1 cellular context compared by ENCODE assay signal in the genomic region with DNA sequence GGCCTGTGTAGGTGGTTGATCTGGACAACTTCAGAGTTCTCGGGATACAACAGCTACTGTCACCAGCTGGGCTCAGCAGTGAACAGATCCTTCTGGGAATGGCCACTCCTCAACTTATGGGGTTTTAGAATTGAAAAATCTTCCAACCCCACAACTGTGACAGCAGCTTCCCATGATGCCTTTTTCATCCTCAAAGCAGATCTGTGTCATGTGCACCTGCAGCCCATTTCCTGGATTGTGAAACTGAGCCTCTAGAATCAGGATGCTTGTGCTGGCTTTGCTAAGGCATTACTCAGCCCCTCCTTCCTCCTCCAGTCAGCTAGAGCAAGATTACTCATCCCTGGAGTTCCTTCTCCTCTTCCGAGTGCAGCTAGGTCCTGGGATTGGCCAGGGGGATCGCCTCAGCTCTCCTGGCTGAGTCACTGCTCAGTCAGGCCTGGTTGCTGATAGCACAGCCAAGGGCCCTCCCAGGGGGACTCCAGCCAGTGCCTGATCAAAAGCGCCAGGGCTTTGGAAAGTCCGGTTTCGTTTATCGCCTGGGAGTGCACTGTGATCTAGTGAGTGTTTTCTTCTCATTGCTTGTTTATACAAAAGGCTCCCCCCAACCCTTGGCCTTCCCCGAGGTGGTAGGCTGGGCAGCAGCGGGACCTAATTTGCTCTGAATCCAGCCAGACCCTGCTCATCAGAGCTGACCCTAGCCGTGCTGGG.
A peak's percentile ranks its signal among the peaks of the same experiment; 100 is the strongest.
TF ChIP-seq lines count a peak whose summit lies in the region.

No MANE protein-coding gene starts in this region.

TF ChIP-seq in HepG2, 621 proteins besides CTCF, POLR2A, EP300 and RAD21 (continued from another document):
- TF ChIP-seq MED8 (CRISPR knock-in tag; IDR thresholded peaks at IDR 0.05; ENCODE audit: insufficient replicate concordance) (no peak), NFE2 (CRISPR knock-in tag; IDR thresholded peaks at IDR 0.05) (peak; percentile 46; the same call in 1 of the 2 replicates), ZNF33B (CRISPR knock-in tag; IDR thresholded peaks at IDR 0.05) (peak; percentile 35; the same call in 1 of the 2 replicates), ZNF839 (CRISPR knock-in tag; IDR thresholded peaks at IDR 0.05; ENCODE audit: borderline replicate concordance) (peak; percentile 42; the same call in 1 of the 2 replicates), MAZ (IDR thresholded peaks at IDR 0.05; ENCODE audit: borderline replicate concordance, low read depth, low read length) (no peak), MAZ (CRISPR knock-in tag; IDR thresholded peaks at IDR 0.05; ENCODE audit: low read depth) (peak; percentile 55; the same call in 1 of the 2 replicates), KLF13 (CRISPR knock-in tag; IDR thresholded peaks at IDR 0.05) (peak; percentile 63; the same call in 1 of the 2 replicates), PHF8 (CRISPR knock-in tag; IDR thresholded peaks at IDR 0.05) (peak; percentile 63)
- TF ChIP-seq, protein P1, sequence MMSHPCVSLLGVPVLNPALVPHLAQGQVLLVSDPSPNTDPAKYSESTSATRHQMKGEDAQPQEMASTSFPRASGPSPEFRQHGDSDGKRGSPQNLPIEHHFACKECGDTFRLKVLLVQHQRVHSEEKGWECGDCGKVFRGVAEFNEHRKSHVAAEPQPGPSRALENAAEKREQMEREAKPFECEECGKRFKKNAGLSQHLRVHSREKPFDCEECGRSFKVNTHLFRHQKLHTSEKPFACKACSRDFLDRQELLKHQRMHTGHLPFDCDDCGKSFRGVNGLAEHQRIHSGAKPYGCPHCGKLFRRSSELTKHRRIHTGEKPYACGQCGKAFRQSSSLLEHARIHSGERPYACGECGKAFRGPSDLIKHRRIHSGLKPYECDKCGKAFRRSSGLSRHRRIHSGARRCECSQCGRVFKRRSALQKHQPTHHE (CRISPR knock-in tag; IDR thresholded peaks at IDR 0.05; ENCODE audit: borderline replicate concordance): no peak
- TF ChIP-seq, protein P2, sequence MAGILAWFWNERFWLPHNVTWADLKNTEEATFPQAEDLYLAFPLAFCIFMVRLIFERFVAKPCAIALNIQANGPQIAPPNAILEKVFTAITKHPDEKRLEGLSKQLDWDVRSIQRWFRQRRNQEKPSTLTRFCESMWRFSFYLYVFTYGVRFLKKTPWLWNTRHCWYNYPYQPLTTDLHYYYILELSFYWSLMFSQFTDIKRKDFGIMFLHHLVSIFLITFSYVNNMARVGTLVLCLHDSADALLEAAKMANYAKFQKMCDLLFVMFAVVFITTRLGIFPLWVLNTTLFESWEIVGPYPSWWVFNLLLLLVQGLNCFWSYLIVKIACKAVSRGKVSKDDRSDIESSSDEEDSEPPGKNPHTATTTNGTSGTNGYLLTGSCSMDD (CRISPR knock-in tag; IDR thresholded peaks at IDR 0.05): no peak
- TF ChIP-seq, protein P3, sequence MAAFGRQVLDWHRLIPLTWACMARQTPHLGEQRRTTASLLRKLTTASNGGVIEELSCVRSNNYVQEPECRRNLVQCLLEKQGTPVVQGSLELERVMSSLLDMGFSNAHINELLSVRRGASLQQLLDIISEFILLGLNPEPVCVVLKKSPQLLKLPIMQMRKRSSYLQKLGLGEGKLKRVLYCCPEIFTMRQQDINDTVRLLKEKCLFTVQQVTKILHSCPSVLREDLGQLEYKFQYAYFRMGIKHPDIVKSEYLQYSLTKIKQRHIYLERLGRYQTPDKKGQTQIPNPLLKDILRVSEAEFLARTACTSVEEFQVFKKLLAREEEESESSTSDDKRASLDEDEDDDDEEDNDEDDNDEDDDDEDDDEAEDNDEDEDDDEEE (CRISPR knock-in tag; IDR thresholded peaks at IDR 0.05): no peak
